33 cellular contexts compared by ENCODE assay signal in the genomic region with DNA sequence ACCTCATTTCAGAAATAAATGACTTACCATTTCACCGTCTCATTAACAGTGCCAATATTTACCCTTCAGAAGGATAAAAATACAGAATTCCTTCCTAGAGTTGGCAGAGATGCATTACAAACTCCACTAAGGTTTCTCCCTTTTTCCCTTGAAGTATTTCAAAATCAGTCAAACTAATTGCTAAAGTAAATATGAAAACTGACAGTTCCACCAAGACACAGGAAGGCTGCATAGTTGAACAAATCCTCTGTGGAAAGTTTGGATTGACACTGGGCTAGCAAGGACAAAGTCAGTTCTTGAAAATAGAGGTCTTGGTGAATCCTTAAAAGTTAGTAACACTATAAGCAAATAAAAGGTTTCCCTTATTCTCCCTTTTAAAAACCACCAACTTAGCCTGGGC.
"Had no signal": no experiment of that assay in that cellular context is flagged by ENCODE, and none has a peak within 500 bp of the region (broad histone marks: within the 10 kb centered on the region; RNA-seq: fewer than 3 reads in every experiment).

No MANE protein-coding gene starts in this region.

- H3K9me3 Mint-ChIP-seq: activated CD4-positive, alpha-beta memory T cell treated with anti-CD3 and anti-CD28 coated beads for 36 hours; activated naive CD4-positive, alpha-beta T cell treated with anti-CD3 and anti-CD28 coated beads for 36 hours; activated naive CD4-positive, alpha-beta T cell treated with anti-CD3 and anti-CD28 coated beads, Interleukin-2, amount 50 U/mL, for 72 hours; activated T-cell treated with anti-CD3 and anti-CD28 coated beads, Interleukin-2, amount 50 U/mL, for 4 hours; activated T-helper 1 cell treated with anti-CD3 and anti-CD28 coated beads, Interleukin-12 subunit alpha, Interleukin-12 subunit beta, Interleukin-2, Interleukin-4 antibody, amounts not matched to agents 30 ng/mL and 10 ng/mL and 1 ng/mL, durations not matched to agents 14 hours and 24 hours and 36 hours; T-helper 1 cell treated with Interleukin-12 subunit alpha and Interleukin-12 subunit beta and Interleukin-4 antibody, amounts not matched to agents 30 μg/mL and 1 μg/mL, for 36 hours; T-helper 2 cell treated with Interferon-gamma antibody and Interleukin-4, amounts not matched to agents 5 μg/mL and 100 μg/mL, for 36 hours had no signal

- H3K9me3 ChIP-seq: Peyer's patch, SJSA1, SK-N-SH had no signal

- H3K4me3 ChIP-seq: Peyer's patch, SJSA1 had no signal

- ATAC-seq: activated CD4-positive, alpha-beta T cell treated with anti-CD3 and anti-CD28 coated beads for 36 hours; activated CD4-positive, CD25-positive, alpha-beta regulatory T cell treated with anti-CD3 and anti-CD28 coated beads, Interleukin-2, amount 50 U/mL, for 24 hours; activated naive CD4-positive, alpha-beta T cell treated with anti-CD3 and anti-CD28 coated beads, Interleukin-2, amount 50 U/mL, for 72 hours; activated T-cell treated with anti-CD3 and anti-CD28 coated beads, Interleukin-2, amount 50 U/mL, for 4 hours; PC-3 had no signal

- H3K4me3 Mint-ChIP-seq: activated CD4-positive, alpha-beta memory T cell treated with anti-CD3 and anti-CD28 coated beads for 36 hours; activated CD4-positive, alpha-beta T cell treated with anti-CD3 and anti-CD28 coated beads for 36 hours; activated naive CD4-positive, alpha-beta T cell treated with anti-CD3 and anti-CD28 coated beads for 36 hours; activated T-cell treated with anti-CD3 and anti-CD28 coated beads, Interleukin-2, amount 50 U/mL, for 4 hours; activated T-helper 1 cell treated with anti-CD3 and anti-CD28 coated beads, Interleukin-12 subunit alpha, Interleukin-12 subunit beta, Interleukin-2, Interleukin-4 antibody, amounts not matched to agents 30 ng/mL and 10 ng/mL and 1 ng/mL, durations not matched to agents 14 hours and 24 hours and 36 hours; T-helper 1 cell treated with Interleukin-12 subunit alpha and Interleukin-12 subunit beta and Interleukin-4 antibody, amounts not matched to agents 30 μg/mL and 1 μg/mL, for 36 hours; T-helper 2 cell treated with Interferon-gamma antibody and Interleukin-4, amounts not matched to agents 5 μg/mL and 100 μg/mL, for 36 hours had no signal

- H3K27me3 Mint-ChIP-seq: activated CD4-positive, alpha-beta memory T cell treated with anti-CD3 and anti-CD28 coated beads for 36 hours; activated CD4-positive, alpha-beta T cell treated with anti-CD3 and anti-CD28 coated beads for 36 hours had no signal

- H3K27ac ChIP-seq: brain microvascular endothelial cell, Peyer's patch, SJSA1 had no signal

- H3K27me3 ChIP-seq: brain microvascular endothelial cell, Peyer's patch, SJSA1 had no signal

- DNase-seq: activated CD4-positive, alpha-beta memory T cell treated with anti-CD3 and anti-CD28 coated beads for 36 hours; activated CD4-positive, alpha-beta T cell treated with anti-CD3 and anti-CD28 coated beads for 36 hours; activated CD4-positive, alpha-beta T cell treated with anti-CD3 and anti-CD28 coated beads, Interleukin-2, amount 50 U/mL, for 1 hour; activated CD8-positive, alpha-beta memory T cell treated with anti-CD3 and anti-CD28 coated beads, Interleukin-2, amount 50 U/mL, for 4 hours; activated gamma-delta T cell treated with Interleukin-2 at 50 U/mL for 16 hours; activated naive CD4-positive, alpha-beta T cell treated with anti-CD3 and anti-CD28 coated beads for 36 hours; activated T-cell treated with anti-CD3 and anti-CD28 coated beads for 4 hours; activated T-cell treated with anti-CD3 and anti-CD28 coated beads, Interleukin-2, amount 50 U/mL, for 4 hours; anterior cingulate cortex; brain microvascular endothelial cell; Karpas-422; KBM-7; NCI-H1105 treated with DMSO at 0.1 percent for 48 hours; NCI-H1436; NCI-H1694; NCI-H1930; NCI-H2081 treated with DMSO at 0.1 percent for 48 hours; NCI-H226; NCI-H446 treated with DMSO at 0.1 percent for 48 hours; NCI-H524; NCI-H69; NCI-H82; PC-3; Peyer's patch; RPMI8226; SHP77 treated with DMSO at 0.1 percent for 48 hours; SK-N-SH had no signal

- H3K9ac ChIP-seq: SK-N-SH had no signal

- H3K27ac Mint-ChIP-seq: activated CD4-positive, alpha-beta memory T cell treated with anti-CD3 and anti-CD28 coated beads for 36 hours; activated CD4-positive, alpha-beta T cell treated with anti-CD3 and anti-CD28 coated beads for 36 hours; activated naive CD4-positive, alpha-beta T cell treated with anti-CD3 and anti-CD28 coated beads for 36 hours; activated T-helper 1 cell treated with anti-CD3 and anti-CD28 coated beads, Interleukin-12 subunit alpha, Interleukin-12 subunit beta, Interleukin-2, Interleukin-4 antibody, amounts not matched to agents 30 ng/mL and 10 ng/mL and 1 ng/mL, durations not matched to agents 14 hours and 24 hours and 36 hours; T-helper 1 cell treated with Interleukin-12 subunit alpha and Interleukin-12 subunit beta and Interleukin-4 antibody, amounts not matched to agents 30 μg/mL and 1 μg/mL, for 36 hours had no signal

- H3K4me1 Mint-ChIP-seq: activated CD4-positive, alpha-beta T cell treated with anti-CD3 and anti-CD28 coated beads for 36 hours had no signal

- H3K4me1 ChIP-seq: Peyer's patch, SJSA1 had no signal
